In genomic region chr4:102612824-102613366, GRCh38 we compare ENCODE assay signal across 10 cellular contexts.
DNase-seq lines count a peak whose midpoint lies in the region; ATAC-seq lines count a peak whose summit lies in the region.
"Had no signal": no experiment of that assay in that cellular context is flagged by ENCODE, and none has a peak within 500 bp of the region (broad histone marks: within the 10 kb centered on the region; RNA-seq: fewer than 3 reads in every experiment).

No MANE protein-coding gene starts in this region.

- peaks cover 91% of the 10 kb centered on the region for H3K36me3 Mint-ChIP-seq in T-helper 1 cell treated with Interleukin-12 subunit alpha and Interleukin-12 subunit beta and Interleukin-4 antibody, amounts not matched to agents 30 μg/mL and 1 μg/mL, for 36 hours (ENCODE audit: low read depth)

- H3K4me1 Mint-ChIP-seq in T-helper 1 cell treated with Interleukin-12 subunit alpha and Interleukin-12 subunit beta and Interleukin-4 antibody, amounts not matched to agents 30 μg/mL and 1 μg/mL, for 36 hours (ENCODE audit: low read depth), result peaks cover 75% of the 10 kb centered on the region

- no peaks in the 10 kb centered on the region for H3K9me3 Mint-ChIP-seq in T-helper 1 cell treated with Interleukin-12 subunit alpha and Interleukin-12 subunit beta and Interleukin-4 antibody, amounts not matched to agents 30 μg/mL and 1 μg/mL, for 36 hours

- H3K27me3 Mint-ChIP-seq in T-helper 1 cell treated with Interleukin-12 subunit alpha and Interleukin-12 subunit beta and Interleukin-4 antibody, amounts not matched to agents 30 μg/mL and 1 μg/mL, for 36 hours (ENCODE audit: low read depth), result no peaks in the 10 kb centered on the region

- peak; percentile 36 for ATAC-seq in GM21447 (IDR thresholded peaks at IDR 0.05; ENCODE audit: unreplicated experiment)

- H3K27ac Mint-ChIP-seq in T-helper 1 cell treated with Interleukin-12 subunit alpha and Interleukin-12 subunit beta and Interleukin-4 antibody, amounts not matched to agents 30 μg/mL and 1 μg/mL, for 36 hours, result peak overlapping the region; percentile 98

- DNase-seq in effector CD4-positive, alpha-beta T cell, result peak; percentile 52
- DNase-seq in stimulated activated CD4-positive, alpha-beta T cell treated with anti-CD3 and anti-CD28 coated beads, Interleukin-4, amount 100 ng/mL, for 1 hour, result peak; percentile 34
- DNase-seq in C1 segment of cervical spinal cord (lab: John Stamatoyannopoulos, UW) (no peak), T-helper 9 cell (no peak), foreskin melanocyte (no peak), NCI-H2081 treated with DMSO at 0.1 percent for 48 hours (lab: John Stamatoyannopoulos, UW) (no peak)
- DNase-seq: MG63, SIG-M5 had no signal

- peak overlapping the region; percentile 87 for H3K4me3 Mint-ChIP-seq in T-helper 1 cell treated with Interleukin-12 subunit alpha and Interleukin-12 subunit beta and Interleukin-4 antibody, amounts not matched to agents 30 μg/mL and 1 μg/mL, for 36 hours

Comparison
In these comparisons a context has a peak if more than half of its experiments do, and no peak if none do; other contexts are left out.
1. DNase-seq: peak in effector CD4-positive, alpha-beta T cell (single experiment) and stimulated activated CD4-positive, alpha-beta T cell treated with anti-CD3 and anti-CD28 coated beads, Interleukin-4, amount 100 ng/mL, for 1 hour (single experiment); none in C1 segment of cervical spinal cord (0 of 14), T-helper 9 cell (single experiment), foreskin melanocyte (single experiment) and NCI-H2081 treated with DMSO at 0.1 percent for 48 hours (single experiment).